Comparison of ENCODE assay signal across 1 cellular context in the genomic region with DNA sequence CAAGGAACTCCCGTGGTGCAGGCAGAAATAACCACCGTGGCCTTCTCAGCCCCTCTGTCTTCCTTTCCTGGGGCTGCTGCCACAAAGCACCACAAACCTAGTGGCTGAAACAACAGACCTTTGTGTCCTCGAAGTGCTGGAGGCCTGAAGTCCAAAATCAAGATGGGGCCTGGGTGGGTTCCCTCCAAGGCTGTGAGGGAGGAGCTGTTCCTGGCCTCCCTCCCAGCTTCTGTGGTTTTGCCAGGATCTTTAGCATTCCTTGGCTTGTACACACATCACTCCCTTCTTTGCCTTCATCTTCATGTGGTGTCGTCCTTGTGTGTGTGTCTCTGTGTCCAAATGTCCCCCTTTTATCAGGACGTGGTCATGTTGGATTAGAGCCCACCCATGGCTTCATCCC.
TF ChIP-seq lines count a peak whose summit lies in the region.

No MANE protein-coding gene starts in this region.

TF ChIP-seq in GM23338, 12 proteins besides CTCF, POLR2A, EP300 and RAD21:
- TF ChIP-seq POLR2AphosphoS5 (IDR thresholded peaks at IDR 0.05; ENCODE audit: low read depth) (no peak), STAT1 (IDR thresholded peaks at IDR 0.05; ENCODE audit: unreplicated experiment) (no peak), ZNF114 (CRISPR knock-in tag; IDR thresholded peaks at IDR 0.05) (no peak), JUNB (IDR thresholded peaks at IDR 0.05; ENCODE audit: unreplicated experiment) (no peak), CREB1 (CRISPR knock-in tag; IDR thresholded peaks at IDR 0.05; ENCODE audit: low read depth) (no peak), EZH2 (IDR thresholded peaks at IDR 0.05; ENCODE audit: low read depth, unreplicated experiment) (no peak), ZNF331 (CRISPR knock-in tag; IDR thresholded peaks at IDR 0.05; ENCODE audit: low read depth) (no peak)
- TF ChIP-seq, protein P1, sequence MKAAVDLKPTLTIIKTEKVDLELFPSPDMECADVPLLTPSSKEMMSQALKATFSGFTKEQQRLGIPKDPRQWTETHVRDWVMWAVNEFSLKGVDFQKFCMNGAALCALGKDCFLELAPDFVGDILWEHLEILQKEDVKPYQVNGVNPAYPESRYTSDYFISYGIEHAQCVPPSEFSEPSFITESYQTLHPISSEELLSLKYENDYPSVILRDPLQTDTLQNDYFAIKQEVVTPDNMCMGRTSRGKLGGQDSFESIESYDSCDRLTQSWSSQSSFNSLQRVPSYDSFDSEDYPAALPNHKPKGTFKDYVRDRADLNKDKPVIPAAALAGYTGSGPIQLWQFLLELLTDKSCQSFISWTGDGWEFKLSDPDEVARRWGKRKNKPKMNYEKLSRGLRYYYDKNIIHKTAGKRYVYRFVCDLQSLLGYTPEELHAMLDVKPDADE (IDR thresholded peaks at IDR 0.05) = no peak
